Comparison of ENCODE assay signal across 10 cellular contexts in the genomic region with DNA sequence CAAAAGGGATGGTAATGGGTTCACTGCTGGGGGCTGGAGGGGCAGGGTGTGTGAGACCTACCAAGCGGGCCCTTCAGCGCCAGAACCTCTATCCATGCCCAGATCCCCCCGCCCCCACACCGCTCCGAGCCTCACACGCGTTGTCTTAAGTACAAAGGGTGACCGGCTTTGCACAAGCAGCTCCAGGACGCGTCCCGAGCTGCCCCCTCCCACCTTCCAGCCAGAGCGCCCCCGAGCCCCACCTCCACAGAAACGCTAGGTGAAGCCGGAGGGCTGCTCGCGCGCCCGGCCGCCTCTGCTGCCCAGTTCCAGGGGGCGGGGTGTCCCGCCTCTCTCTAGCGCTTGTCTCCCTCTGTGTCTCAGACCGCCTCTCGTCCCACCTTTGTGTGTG. TPM values are rescaled to one million over a fixed set of nuclear protein-coding genes. Genes with fewer than 3 reads are reported as not detected.
DNase-seq lines count a peak whose midpoint lies in the region; ATAC-seq and TF ChIP-seq lines count a peak whose summit lies in the region.
"Had no signal": no experiment of that assay in that cellular context is flagged by ENCODE, and none has a peak within 500 bp of the region (broad histone marks: within the 10 kb centered on the region; RNA-seq: fewer than 3 reads in every experiment).

No MANE protein-coding gene starts in this region.

- POLR2A ChIA-PET in T-cell (lab: Charles Lee) = interaction anchor here (0.6 to 1.5 kb wide), 2 partner anchors 8 to 12 kb away, joined by 4 to 5 read pairs; no protein-coding TSS in a partner anchor

- no peak for TF ChIP-seq CTCF in GM10266 (IDR thresholded peaks at IDR 0.05; ENCODE audit: control insufficient read depth, insufficient read depth, low read depth, missing control alignments)
- TF ChIP-seq CTCF in esophagus squamous epithelium (IDR thresholded peaks at IDR 0.05) = no peak

- no peaks in the 10 kb centered on the region for H3K79me1 ChIP-seq in trophoblast cell (ENCODE audit: low read length)

- H3K18ac ChIP-seq in trophoblast cell (ENCODE audit: low read length) = no peak overlapping the region

- DNase-seq in GM10266 (ENCODE audit: extremely low spot score) (peak; percentile 42), T-cell (peak in 8 of 34 experiments; percentile 8 to 38 (median 20)), esophagus squamous epithelium (lab: John Stamatoyannopoulos, UW) (no peak), trophoblast cell (peak in 1 of 2 donors; percentile 44), DMS79 treated with DMSO at 0.1 percent for 48 hours (lab: John Stamatoyannopoulos, UW) (no peak)
- no peak for DNase-seq in effector CD8-positive, alpha-beta T cell (lab: John Stamatoyannopoulos, UW)
- DNase-seq: foreskin melanocyte had no signal

- H3K27ac Mint-ChIP-seq in T-cell = peak overlapping the region; percentile 56 to 58

- H2BK5ac ChIP-seq in trophoblast cell (ENCODE audit: low read depth, low read length, poor library complexity) = no peak overlapping the region

- H2AFZ ChIP-seq in trophoblast cell (ENCODE audit: insufficient read depth, low read length, poor library complexity) = no peak overlapping the region

- ATAC-seq in T-cell (replicated peaks in 1 of 4) (no peak), GM18511 (IDR thresholded peaks at IDR 0.05; ENCODE audit: unreplicated experiment) (no peak), HG03045 (IDR thresholded peaks at IDR 0.05; ENCODE audit: unreplicated experiment) (no peak)
- ATAC-seq: K562 had no signal

- CTCF ChIA-PET in T-cell (lab: Charles Lee) = no interaction called here

- no peak overlapping the region for H4K8ac ChIP-seq in trophoblast cell (ENCODE audit: low read depth, low read length)

- H3K9me3 Mint-ChIP-seq in T-cell = no peaks in the 10 kb centered on the region

- H3K27ac ChIP-seq in esophagus squamous epithelium (no peak overlapping the region), trophoblast cell (ENCODE audit: low read depth, low read length) (no peak overlapping the region)

- no peaks in the 10 kb centered on the region for H3K9me3 ChIP-seq in esophagus squamous epithelium
- H3K9me3 ChIP-seq in trophoblast cell (ENCODE audit: insufficient read depth, low read depth, low read length) = peaks cover 4% of the 10 kb centered on the region

- H3K36me3 ChIP-seq in esophagus squamous epithelium = no peaks in the 10 kb centered on the region
- H3K36me3 ChIP-seq in trophoblast cell (ENCODE audit: control insufficient read depth in 1 of 2, insufficient read depth in 2 of 2, low read length in 2 of 2) = no peaks in the 10 kb centered on the region

- peaks cover 10% of the 10 kb centered on the region for H3K36me3 Mint-ChIP-seq in T-cell

- WGBS in esophagus squamous epithelium, 2 donors = 0% methylated on average over 5 to 8 of the region's 25 CpGs
- no CpG with 5 or more reads among the region's 25 CpGs for WGBS in trophoblast cell (ENCODE audit: extremely low coverage, insufficient coverage, insufficient read length)

- intact Hi-C loops in esophagus squamous epithelium (cut with DNase I) = no loop called here

- no peak for TF ChIP-seq POLR2A in esophagus squamous epithelium (IDR thresholded peaks at IDR 0.05)

- no peak overlapping the region for H4K91ac ChIP-seq in trophoblast cell (ENCODE audit: low read depth, low read length)

- no peak overlapping the region for H3K23ac ChIP-seq in trophoblast cell (ENCODE audit: low read length)

- peaks cover 20 to 27% (median 21%) of the 10 kb centered on the region in 3 donors for H3K4me1 Mint-ChIP-seq in T-cell

- peak overlapping the region in 3 of 4 donors; percentile 35 to 61 (median 46) for H3K4me3 ChIP-seq in esophagus squamous epithelium
- H3K4me3 ChIP-seq in trophoblast cell (ENCODE audit: low read depth, low read length) = peak overlapping the region; percentile 17
- H3K4me3 ChIP-seq: K562 had no signal

- no peak overlapping the region for H4K12ac ChIP-seq in trophoblast cell (ENCODE audit: low read depth, low read length)

- H3K14ac ChIP-seq in trophoblast cell (ENCODE audit: low read length) = no peak overlapping the region

- H2AK5ac ChIP-seq in trophoblast cell (ENCODE audit: low read length) = no peak overlapping the region

- no peak overlapping the region for H2BK120ac ChIP-seq in trophoblast cell (ENCODE audit: insufficient read depth, low read length, poor library complexity)

- no peaks in the 10 kb centered on the region for H3K79me2 ChIP-seq in trophoblast cell (ENCODE audit: control insufficient read depth, insufficient read depth, low read length, poor library complexity)

- H3K4me3 Mint-ChIP-seq in T-cell = peak overlapping the region; percentile 83 to 89 (median 88)

- peak overlapping the region; percentile 64 for H3K4me2 ChIP-seq in trophoblast cell (ENCODE audit: low read length)

- peaks cover 19 to 30% of the 10 kb centered on the region in 2 donors for H3K27me3 Mint-ChIP-seq in T-cell

- no peak overlapping the region for H2BK12ac ChIP-seq in trophoblast cell (ENCODE audit: low read length)

- H3K4me1 ChIP-seq in esophagus squamous epithelium (peaks cover 20 to 33% (median 29%) of the 10 kb centered on the region in 3 donors), trophoblast cell (ENCODE audit: control insufficient read depth in 1 of 2, insufficient read depth in 2 of 2, low read length in 2 of 2) (peaks cover 9 to 12% of the 10 kb centered on the region in 2 experiments)

- H3K4ac ChIP-seq in trophoblast cell (ENCODE audit: low read depth, low read length) = no peak overlapping the region

- H3K9ac ChIP-seq in trophoblast cell (ENCODE audit: low read length) = no peak overlapping the region

- H3K27me3 ChIP-seq in esophagus squamous epithelium (peaks cover 11 to 94% (median 15%) of the 10 kb centered on the region in 4 donors), trophoblast cell (ENCODE audit: insufficient read depth, low read length) (peaks cover 61% of the 10 kb centered on the region)

RNA-seq across cellular contexts. Expression of a gene that starts 1.2 kb away (rescaled TPM):
- 10 to 100 TPM in 4 of 5 donors, 1 to 10 TPM in 1; 8.2 to 15.4 (median 11.7) TPM for total RNA-seq in T-cell
- total RNA-seq in esophagus squamous epithelium = under 1 TPM in 3 of 4 donors, not detected in 1; 0.09 to 0.91 (median 0.73) TPM
- polyA plus RNA-seq in trophoblast cell (2013) = 0.37 and 0.46 TPM in 2 replicates
- total RNA-seq: K562 had no signal

Comparison
In these comparisons a context has a peak if more than half of its experiments do, and no peak if none do; other contexts are left out.
1. RNA of a gene that starts 1.2 kb away (total RNA-seq): 8.2 to 15.4 TPM in T-cell; 0.09 to 0.91 TPM in esophagus squamous epithelium; every median in the first group is over 4 times any median in the second.